In the genomic region with DNA sequence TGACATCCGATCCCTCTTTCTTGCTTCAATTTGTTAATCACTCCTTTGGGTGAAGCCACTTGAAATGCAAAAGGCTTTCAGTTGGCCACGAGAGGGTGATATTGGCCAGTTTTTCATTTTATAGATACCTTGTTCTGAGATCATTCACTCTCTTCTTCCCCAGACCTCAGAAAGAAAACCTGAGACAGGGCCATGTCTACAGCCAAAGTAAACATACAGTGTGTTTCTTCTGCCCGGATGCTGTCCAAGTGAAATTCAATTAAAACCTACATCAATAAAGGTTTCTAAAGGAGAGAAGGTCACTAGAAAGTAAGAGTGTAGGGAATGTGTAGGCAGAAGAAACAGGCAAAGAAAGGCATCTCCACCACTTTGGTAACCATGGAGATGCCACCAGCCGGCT, we compare ENCODE assay signal across 8 cellular contexts. TPM values are rescaled to one million over a fixed set of nuclear protein-coding genes. Genes with fewer than 3 reads are reported as not detected.
DNase-seq lines count a peak whose midpoint lies in the region; ATAC-seq and TF ChIP-seq lines count a peak whose summit lies in the region.

No MANE protein-coding gene starts in this region.

- H3K27ac ChIP-seq in MM.1S (ENCODE audit: low read length) (no peak overlapping the region), mesendoderm (ENCODE audit: low read depth, low read length) (no peak overlapping the region)

- no peak overlapping the region for H4K8ac ChIP-seq in mesendoderm (ENCODE audit: low read depth, low read length)

- no peaks in the 10 kb centered on the region for H3K9me3 ChIP-seq in MM.1S (replicated peaks; ENCODE audit: insufficient read depth, low read length)

- H3F3A ChIP-seq in MM.1S (ENCODE audit: insufficient read depth, low read length) = no peaks in the 10 kb centered on the region

- H4K5ac ChIP-seq in mesendoderm (ENCODE audit: low read length) = no peak overlapping the region

- no peak overlapping the region for H2AK5ac ChIP-seq in mesendoderm (ENCODE audit: low read length)

- no peaks in the 10 kb centered on the region for H3K4me1 Mint-ChIP-seq in activated CD4-positive, alpha-beta memory T cell treated with anti-CD3 and anti-CD28 coated beads, Interleukin-2, amount 10 ng/mL, durations not matched to agents 7 days and 5 days

- H3K27ac Mint-ChIP-seq in activated CD4-positive, alpha-beta memory T cell treated with anti-CD3 and anti-CD28 coated beads, Interleukin-2, amount 10 ng/mL, durations not matched to agents 7 days and 5 days = no peak overlapping the region

- no peak overlapping the region for H3K4ac ChIP-seq in mesendoderm (ENCODE audit: low read depth, low read length)

- no peak overlapping the region for H3K9ac ChIP-seq in MM.1S (ENCODE audit: low read length)
- no peak overlapping the region for H3K9ac ChIP-seq in mesendoderm (ENCODE audit: low read length)

- H3K4me3 ChIP-seq in MM.1S (ENCODE audit: low read length) (no peak overlapping the region), mesendoderm (ENCODE audit: low read length) (no peak overlapping the region)

- ATAC-seq in HG02678 (IDR thresholded peaks at IDR 0.05; ENCODE audit: unreplicated experiment) (no peak), HG02938 (IDR thresholded peaks at IDR 0.05; ENCODE audit: unreplicated experiment) (no peak)

- CTCF ChIA-PET in activated CD4-positive, alpha-beta memory T cell treated with anti-CD3 and anti-CD28 coated beads, Interleukin-2, amount 10 ng/mL, durations not matched to agents 7 days and 5 days (lab: Charles Lee) = no interaction called here

- TF ChIP-seq CTCF in MM.1S (IDR thresholded peaks at IDR 0.05; ENCODE audit: low read length) = peak; percentile 70

- H2AFZ ChIP-seq in MM.1S (ENCODE audit: low read length) = no peak overlapping the region

- H3K56ac ChIP-seq in mesendoderm (ENCODE audit: low read length) = no peak overlapping the region

- no peaks in the 10 kb centered on the region for H3K79me1 ChIP-seq in mesendoderm (ENCODE audit: low read length)

- H2BK5ac ChIP-seq in mesendoderm (ENCODE audit: low read length) = no peak overlapping the region

- H3K79me2 ChIP-seq in MM.1S (ENCODE audit: low read length) = no peaks in the 10 kb centered on the region
- no peaks in the 10 kb centered on the region for H3K79me2 ChIP-seq in mesendoderm (ENCODE audit: control insufficient read depth, insufficient read depth, low read length)

- peak; percentile 59 for DNase-seq in DMS53 (lab: John Stamatoyannopoulos, UW)
- DNase-seq in DMS53 treated with DMSO at 0.1 percent for 48 hours (lab: John Stamatoyannopoulos, UW; ENCODE audit: unreplicated experiment) = no peak
- DNase-seq in MM.1S = peak; percentile 53
- peak; percentile 76 for DNase-seq in astrocyte of the hippocampus (ENCODE audit: low read depth, low spot score)
- peak; percentile 74 for DNase-seq in mesendoderm
- no peak for DNase-seq in activated CD4-positive, alpha-beta memory T cell treated with anti-CD3 and anti-CD28 coated beads, Interleukin-2, amount 10 ng/mL, durations not matched to agents 7 days and 5 days

- POLR2A ChIA-PET in activated CD4-positive, alpha-beta memory T cell treated with anti-CD3 and anti-CD28 coated beads, Interleukin-2, amount 10 ng/mL, durations not matched to agents 7 days and 5 days (lab: Charles Lee) = no interaction called here

- H3K27me3 Mint-ChIP-seq in activated CD4-positive, alpha-beta memory T cell treated with anti-CD3 and anti-CD28 coated beads, Interleukin-2, amount 10 ng/mL, durations not matched to agents 7 days and 5 days = peaks cover 8% of the 10 kb centered on the region

- no peak overlapping the region for H3K4me3 Mint-ChIP-seq in activated CD4-positive, alpha-beta memory T cell treated with anti-CD3 and anti-CD28 coated beads, Interleukin-2, amount 10 ng/mL, durations not matched to agents 7 days and 5 days

- no peak overlapping the region for H2BK15ac ChIP-seq in mesendoderm (replicated peaks; ENCODE audit: low read depth)

- H3K23ac ChIP-seq in mesendoderm (ENCODE audit: low read length) = no peak overlapping the region

- H3K27me3 ChIP-seq in MM.1S (replicated peaks; ENCODE audit: insufficient read depth, low read length) = no peaks in the 10 kb centered on the region
- no peaks in the 10 kb centered on the region for H3K27me3 ChIP-seq in mesendoderm (ENCODE audit: insufficient read depth, low read length, poor library complexity)

- no peak overlapping the region for H3K18ac ChIP-seq in mesendoderm (ENCODE audit: low read length)

- WGBS in mesendoderm (ENCODE audit: extremely low coverage, insufficient coverage, low lambda C conversion rate) = no CpG with 5 or more reads among the region's 4 CpGs

- H2BK120ac ChIP-seq in mesendoderm (ENCODE audit: low read depth, low read length) = no peak overlapping the region

- no peaks in the 10 kb centered on the region for H3K36me3 ChIP-seq in MM.1S (replicated peaks; ENCODE audit: insufficient read depth, low read length)
- H3K36me3 ChIP-seq in mesendoderm (ENCODE audit: control insufficient read depth, insufficient read depth, low read length) = no peaks in the 10 kb centered on the region

- H3K36me3 Mint-ChIP-seq in activated CD4-positive, alpha-beta memory T cell treated with anti-CD3 and anti-CD28 coated beads, Interleukin-2, amount 10 ng/mL, durations not matched to agents 7 days and 5 days (ENCODE audit: low read depth) = no peaks in the 10 kb centered on the region

- H3K9me2 ChIP-seq in MM.1S (replicated peaks; ENCODE audit: insufficient read depth, low read length) = no peaks in the 10 kb centered on the region

- no peaks in the 10 kb centered on the region for H4K20me1 ChIP-seq in MM.1S (ENCODE audit: insufficient read depth, low read length)

- H3K9me3 Mint-ChIP-seq in activated CD4-positive, alpha-beta memory T cell treated with anti-CD3 and anti-CD28 coated beads, Interleukin-2, amount 10 ng/mL, durations not matched to agents 7 days and 5 days = no peaks in the 10 kb centered on the region

- no peak overlapping the region for H3K4me2 ChIP-seq in MM.1S (ENCODE audit: low read depth, low read length)
- H3K4me2 ChIP-seq in mesendoderm (ENCODE audit: low read length) = no peak overlapping the region

- H3K4me1 ChIP-seq in MM.1S (ENCODE audit: low read length) = no peaks in the 10 kb centered on the region
- no peaks in the 10 kb centered on the region for H3K4me1 ChIP-seq in mesendoderm (ENCODE audit: control insufficient read depth, low read depth, low read length)

RNA-seq across cellular contexts. Expression of gene FMN1, which starts 39.5 kb away (rescaled TPM):
- polyA plus RNA-seq in mesendoderm (2013, experiment 1 of 2) = 1.7 TPM
- polyA plus RNA-seq in mesendoderm (2013, experiment 2 of 2) = 1.3 TPM
- total RNA-seq in activated CD4-positive, alpha-beta memory T cell treated with anti-CD3 and anti-CD28 coated beads, Interleukin-2, amount 10 ng/mL, durations not matched to agents 7 days and 5 days = under 1 TPM; 0.03 to 0.15 TPM

Comparison
In these comparisons a context has a peak if more than half of its experiments do, and no peak if none do; other contexts are left out.
1. DNase-seq: peak in DMS53 (single experiment), MM.1S (single experiment), astrocyte of the hippocampus (single experiment) and mesendoderm (single experiment); none in DMS53 treated with DMSO at 0.1 percent for 48 hours (single experiment) and activated CD4-positive, alpha-beta memory T cell treated with anti-CD3 and anti-CD28 coated beads, Interleukin-2, amount 10 ng/mL, durations not matched to agents 7 days and 5 days (single experiment).